1 cellular context compared by ENCODE assay signal in genomic region chr16:89657442-89658220, GRCh38.
TF ChIP-seq lines count a peak whose summit lies in the region.

TSS of gene CHMP1A (minus strand) at chr16:89657708. CDS start at chr16:89657588, 120 bp downstream.
TSS of gene SPATA33 (plus strand) at chr16:89657836. CDS start at chr16:89657912, 76 bp downstream.

TF ChIP-seq in HepG2, 621 proteins besides CTCF, POLR2A, EP300 and RAD21 (continued from another document and continues in another):
- peak; percentile 83 for TF ChIP-seq MED8 (CRISPR knock-in tag; IDR thresholded peaks at IDR 0.05; ENCODE audit: insufficient replicate concordance)
- TF ChIP-seq MAFF (IDR thresholded peaks at IDR 0.05; ENCODE audit: low read depth, low read length), result no peak
- TF ChIP-seq NFIC (IDR thresholded peaks at IDR 0.05; ENCODE audit: low read length), result no peak
- TF ChIP-seq U2AF2 (IDR thresholded peaks at IDR 0.05; ENCODE audit: low read depth, low read length), result 0 out of 2 replicates have a peak, but pooled peaks have one; percentile 48
- peak; percentile 74; the same call in 1 of the 2 replicates for TF ChIP-seq TIGD3 (CRISPR knock-in tag; IDR thresholded peaks at IDR 0.05; ENCODE audit: borderline replicate concordance)
- peak; percentile 20; the same call in 1 of the 2 replicates for TF ChIP-seq MEIS2 (CRISPR knock-in tag; IDR thresholded peaks at IDR 0.05)
- no peak for TF ChIP-seq MBD4 (IDR thresholded peaks at IDR 0.05; ENCODE audit: borderline replicate concordance, low read length)
- TF ChIP-seq POLR2G (IDR thresholded peaks at IDR 0.05; ENCODE audit: low read depth, low read length), result peak; percentile 87
- TF ChIP-seq MLXIP (CRISPR knock-in tag; IDR thresholded peaks at IDR 0.05; ENCODE audit: borderline replicate concordance), result no peak
- TF ChIP-seq THAP7 (CRISPR knock-in tag; IDR thresholded peaks at IDR 0.05), result no peak
- peak; percentile 75 for TF ChIP-seq SALL2 (CRISPR knock-in tag; IDR thresholded peaks at IDR 0.05)
- no peak; the same call in 1 of the 2 replicates for TF ChIP-seq ZBED4 (CRISPR knock-in tag; IDR thresholded peaks at IDR 0.05; ENCODE audit: borderline replicate concordance)
- TF ChIP-seq ZNF513 (CRISPR knock-in tag; conservative IDR thresholded peaks at IDR 0.05), result peak; percentile 84; the same call in 1 of the 2 replicates
- peak; percentile 80; the same call in 1 of the 2 replicates for TF ChIP-seq ZSCAN30 (CRISPR knock-in tag; IDR thresholded peaks at IDR 0.05)
- TF ChIP-seq ZNF773 (CRISPR knock-in tag; IDR thresholded peaks at IDR 0.05; ENCODE audit: borderline replicate concordance), result peak; percentile 42; the same call in 1 of the 2 replicates
- TF ChIP-seq MIXL1 (CRISPR knock-in tag; IDR thresholded peaks at IDR 0.05), result peak; percentile 43; the same call in 1 of the 2 replicates
- no peak for TF ChIP-seq PLRG1 (conservative IDR thresholded peaks at IDR 0.05)
- 0 out of 2 replicates have a peak, but pooled peaks have one; percentile 13 for TF ChIP-seq ATAD3A (CRISPR knock-in tag; IDR thresholded peaks at IDR 0.05)
- TF ChIP-seq ZNF326 (CRISPR knock-in tag; IDR thresholded peaks at IDR 0.05; ENCODE audit: borderline replicate concordance), result no peak
- no peak; the same call in 1 of the 2 replicates for TF ChIP-seq ZBTB43 (CRISPR knock-in tag; conservative IDR thresholded peaks at IDR 0.05)
- TF ChIP-seq PAX8 (CRISPR knock-in tag; IDR thresholded peaks at IDR 0.05; ENCODE audit: borderline replicate concordance), result 0 out of 2 replicates have a peak, but pooled peaks have one; percentile 13
- TF ChIP-seq ZNF24 (IDR thresholded peaks at IDR 0.05), result no peak
- 0 out of 2 replicates have a peak, but pooled peaks have one; percentile 45 for TF ChIP-seq DDIT3 (CRISPR knock-in tag; IDR thresholded peaks at IDR 0.05)
- TF ChIP-seq ZNF510 (CRISPR knock-in tag; IDR thresholded peaks at IDR 0.05; ENCODE audit: low read depth), result no peak; the same call in 1 of the 2 replicates
- peak; percentile 36 for TF ChIP-seq SKI (IDR thresholded peaks at IDR 0.05; ENCODE audit: partially characterized antibody)
- no peak for TF ChIP-seq HOMEZ (CRISPR knock-in tag; IDR thresholded peaks at IDR 0.05; ENCODE audit: low read depth)
- TF ChIP-seq ZBTB1 (CRISPR knock-in tag; IDR thresholded peaks at IDR 0.05; ENCODE audit: borderline replicate concordance), result no peak
- no peak for TF ChIP-seq ZNF850 (CRISPR knock-in tag; conservative IDR thresholded peaks at IDR 0.05)
- no peak for TF ChIP-seq ARID2 (CRISPR knock-in tag; IDR thresholded peaks at IDR 0.05; ENCODE audit: borderline replicate concordance)
- no peak; the same call in 1 of the 2 replicates for TF ChIP-seq ZNF550 (CRISPR knock-in tag; IDR thresholded peaks at IDR 0.05; ENCODE audit: borderline replicate concordance)
- TF ChIP-seq SP2 (CRISPR knock-in tag; IDR thresholded peaks at IDR 0.05), result peak; percentile 44; the same call in 1 of the 2 replicates
- peak; percentile 41 for TF ChIP-seq ZNF18 (CRISPR knock-in tag; IDR thresholded peaks at IDR 0.05; ENCODE audit: insufficient replicate concordance)
- TF ChIP-seq CHD2 (IDR thresholded peaks at IDR 0.05; ENCODE audit: low read depth, low read length), result peak; percentile 96
- peak; percentile 37 for TF ChIP-seq FOXA3 (CRISPR knock-in tag; IDR thresholded peaks at IDR 0.05)
- peak; percentile 59 for TF ChIP-seq CSRNP1 (CRISPR knock-in tag; IDR thresholded peaks at IDR 0.05)
- 0 out of 2 replicates have a peak, but pooled peaks have one; percentile 79 for TF ChIP-seq ZNF552 (CRISPR knock-in tag; IDR thresholded peaks at IDR 0.05; ENCODE audit: borderline replicate concordance)
- TF ChIP-seq CBFB (CRISPR knock-in tag; IDR thresholded peaks at IDR 0.05), result peak; percentile 90
- peak; percentile 92 for TF ChIP-seq SP5 (CRISPR knock-in tag; IDR thresholded peaks at IDR 0.05; ENCODE audit: borderline replicate concordance, low read depth)
- no peak for TF ChIP-seq PHB2 (IDR thresholded peaks at IDR 0.05; ENCODE audit: partially characterized antibody)
- no peak for TF ChIP-seq PTBP1 (IDR thresholded peaks at IDR 0.05; ENCODE audit: low read depth, low read length, poor library complexity, severe bottlenecking)
- no peak for TF ChIP-seq PLSCR1 (CRISPR knock-in tag; IDR thresholded peaks at IDR 0.05; ENCODE audit: borderline replicate concordance)
- no peak for TF ChIP-seq KDM6A (CRISPR knock-in tag; IDR thresholded peaks at IDR 0.05; ENCODE audit: low read depth)
- no peak for TF ChIP-seq ZNF781 (CRISPR knock-in tag; IDR thresholded peaks at IDR 0.05; ENCODE audit: borderline replicate concordance, not compliant biosample characterization)
- peak; percentile 91 for TF ChIP-seq MXD4 (CRISPR knock-in tag; IDR thresholded peaks at IDR 0.05)
- TF ChIP-seq ZNF572 (CRISPR knock-in tag; IDR thresholded peaks at IDR 0.05), result no peak
